8 cellular contexts compared by ENCODE assay signal in genomic region chr20:23147964-23148720, GRCh38.
DNase-seq lines count a peak whose midpoint lies in the region; ATAC-seq, FAIRE-seq and TF ChIP-seq lines count a peak whose summit lies in the region.

No MANE protein-coding gene starts in this region.

- no peaks in the 10 kb centered on the region for H4K20me1 ChIP-seq in PC-3 (ENCODE audit: low read length)

- H2AFZ ChIP-seq in PC-3 (ENCODE audit: low read length) = 0 out of 2 replicates have a peak overlapping the region, but pooled peaks have one; percentile 20

- intact Hi-C loops in PC-3 (cut with micrococcal nuclease) = no loop called here

- H3K9me2 ChIP-seq in PC-3 (replicated peaks; ENCODE audit: low read length) = no peaks in the 10 kb centered on the region

- TSS peak; percentile 93 for BruUV-seq in PC-3 (replicated peaks; lab: Mats Ljungman, UMichigan)

- ATAC-seq in HG02610 (IDR thresholded peaks at IDR 0.05; ENCODE audit: unreplicated experiment) (peak; percentile 78), PC-3 (peak; percentile 78)

- no peak for FAIRE-seq in GM12891 (lab: Jason Lieb, UNC)

- peak overlapping the region; percentile 51 for H3K4me3 ChIP-seq in PC-3 (ENCODE audit: low read length)
- no peak overlapping the region for H3K4me3 ChIP-seq in cardiac fibroblast (replicated peaks in 1 of 2; ENCODE audit: low read depth in 2 of 2, low read length in 2 of 2)
- H3K4me3 ChIP-seq in mucosa of rectum (ENCODE audit: low read length in 2 of 2) = no peak overlapping the region

- CTCF ChIA-PET in PC-3 (lab: Charles Lee) = no interaction called here

- TF ChIP-seq POLR2A in GM12891 (IDR thresholded peaks at IDR 0.05; ENCODE audit: low read depth, low read length) = no peak

- DNase-seq in GM12891 (ENCODE audit: insufficient read length, low spot score) (no peak), PC-3 (peak; percentile 94), cardiac fibroblast (ENCODE audit: low read depth in 2 of 2) (peak; percentile 56 to 87), NCI-H446 (lab: John Stamatoyannopoulos, UW) (no peak), NCI-H1436 (lab: John Stamatoyannopoulos, UW) (no peak), DMS153 (lab: John Stamatoyannopoulos, UW) (no peak)

- H3F3A ChIP-seq in PC-3 (ENCODE audit: low read length, unreplicated experiment) = peaks cover 6% of the 10 kb centered on the region

- peak overlapping the region; percentile 81 for H3K4me2 ChIP-seq in PC-3 (ENCODE audit: low read length)

- POLR2A ChIA-PET in PC-3 (lab: Charles Lee; ENCODE audit: unreplicated experiment) = no interaction called here

- H3K9ac ChIP-seq in PC-3 (ENCODE audit: low read length) = peak overlapping the region; percentile 92
- H3K9ac ChIP-seq in mucosa of rectum (ENCODE audit: low read depth in 1 of 2, low read length in 2 of 2) = no peak overlapping the region

- H3K4me1 ChIP-seq in PC-3 (ENCODE audit: insufficient read depth, low read length) (peaks cover 73% of the 10 kb centered on the region), mucosa of rectum (ENCODE audit: control insufficient read depth in 2 of 2, insufficient read depth in 2 of 2, low read length in 2 of 2) (peaks cover 0 to 11% of the 10 kb centered on the region in 2 donors)

- TF ChIP-seq CTCF in PC-3 (conservative IDR thresholded peaks at IDR 0.05; ENCODE audit: low read depth, low read length) = no peak
- no peak for TF ChIP-seq CTCF in cardiac fibroblast (IDR thresholded peaks at IDR 0.05; ENCODE audit: low read depth, low read length)

- no peaks in the 10 kb centered on the region for H3K9me3 ChIP-seq in PC-3 (ENCODE audit: low read length)
- H3K9me3 ChIP-seq in mucosa of rectum (ENCODE audit: control insufficient read depth in 2 of 2, low read length in 2 of 2) = no peaks in the 10 kb centered on the region

- H3K27me3 ChIP-seq in PC-3 (ENCODE audit: low read length) = no peaks in the 10 kb centered on the region
- no peaks in the 10 kb centered on the region for H3K27me3 ChIP-seq in mucosa of rectum (ENCODE audit: control insufficient read depth in 2 of 2, insufficient read depth in 2 of 2, low read length in 2 of 2)

- H3K36me3 ChIP-seq in PC-3 (ENCODE audit: low read depth, low read length) = no peaks in the 10 kb centered on the region
- no peaks in the 10 kb centered on the region for H3K36me3 ChIP-seq in mucosa of rectum (ENCODE audit: control insufficient read depth in 2 of 2, insufficient read depth in 2 of 2, low read length in 2 of 2)

- no peaks in the 10 kb centered on the region for H3K79me2 ChIP-seq in PC-3 (ENCODE audit: low read length)

- H3K27ac ChIP-seq in PC-3 (ENCODE audit: low read length) (peak overlapping the region; percentile 99), mucosa of rectum (ENCODE audit: low read depth in 2 of 2, low read length in 2 of 2) (peak overlapping the region; percentile 27 to 67)

TF ChIP-seq in GM12891, 5 proteins besides CTCF, POLR2A, EP300 and RAD21:
- TF ChIP-seq SPI1 (IDR thresholded peaks at IDR 0.05; ENCODE audit: low read depth, low read length) (peak; percentile 31), POU2F2 (IDR thresholded peaks at IDR 0.05; ENCODE audit: low read depth, low read length) (peak; percentile 51; the same call in 1 of the 2 replicates), TAF1 (IDR thresholded peaks at IDR 0.05; ENCODE audit: low read depth, low read length) (no peak), PAX5 (IDR thresholded peaks at IDR 0.05; ENCODE audit: insufficient read depth, low read length, severe bottlenecking) (no peak)

Comparison
In these comparisons a context has a peak if more than half of its experiments do, and no peak if none do; other contexts are left out.
1. DNase-seq: peak in PC-3 (single experiment) and cardiac fibroblast (2 of 2); none in GM12891 (single experiment), NCI-H446 (0 of 2), NCI-H1436 (single experiment) and DMS153 (single experiment).